Comparison of ENCODE assay signal across 10 cellular contexts in genomic region chr11:6283453-6284023, GRCh38. TPM values are rescaled to one million over a fixed set of nuclear protein-coding genes. Genes with fewer than 3 reads are reported as not detected.
"Had no signal": no experiment of that assay in that cellular context is flagged by ENCODE, and none has a peak within 500 bp of the region (broad histone marks: within the 10 kb centered on the region; RNA-seq: fewer than 3 reads in every experiment).

No MANE protein-coding gene starts in this region.

- FAIRE-seq: HepG2, HTR-8/SVneo had no signal

- H3K4me2 ChIP-seq: KMS-11 had no signal

- H3K4me3 Mint-ChIP-seq: IgD-negative memory B cell had no signal

- DNase-seq: IMR-90, KBM-7, KG1 had no signal

- H3K27ac Mint-ChIP-seq: IgD-negative memory B cell had no signal

- ATAC-seq: HepG2 had no signal

- H3K9me3 Mint-ChIP-seq: IgD-negative memory B cell had no signal

- H3K36me3 Mint-ChIP-seq: IgD-negative memory B cell had no signal

- H3K9ac ChIP-seq: KMS-11 had no signal

- H3K4me1 Mint-ChIP-seq: IgD-negative memory B cell had no signal

- H3K27ac ChIP-seq: HL-60, KMS-11 had no signal

RNA-seq across cellular contexts. Expression of gene CCKBR, which starts 23.9 kb away (rescaled TPM):
- total RNA-seq: HepG2, HT-29, HT1080, IMR-90 had no signal
- polyA plus RNA-seq: HepG2, IgD-negative memory B cell, IMR-90 had no signal

RNA-seq across cellular contexts. Expression of gene CAVIN3, which starts 36.8 kb away (rescaled TPM):
- total RNA-seq: HepG2, HT-29, HT1080 had no signal
- polyA plus RNA-seq: HepG2, IgD-negative memory B cell had no signal

RNA-seq across cellular contexts. Expression of gene CNGA4, which starts 44.6 kb away (rescaled TPM):
- total RNA-seq: HepG2, HT-29, HT1080 had no signal
- polyA plus RNA-seq: IgD-negative memory B cell had no signal
